27 cellular contexts compared by ENCODE assay signal in genomic region chr3:53116956-53117355, GRCh38.
"Had no signal": no experiment of that assay in that cellular context is flagged by ENCODE, and none has a peak within 500 bp of the region (broad histone marks: within the 10 kb centered on the region; RNA-seq: fewer than 3 reads in every experiment).

No MANE protein-coding gene starts in this region.

- H3K4me1 ChIP-seq: vagina had no signal

- ATAC-seq: naive thymus-derived CD8-positive, alpha-beta T cell; natural killer cell treated with Interleukin-12 subunit alpha and Interleukin-12 subunit beta and Interleukin-15 and Interleukin-18, amount 100 ng/mL, for 72 hours; psoas muscle; sciatic nerve; stimulated activated effector memory CD8-positive, alpha-beta T cell treated with anti-CD3 and anti-CD28 coated beads, Interleukin-12 subunit alpha, Interleukin-12 subunit beta, amount 100 ng/mL, for 72 hours; stimulated activated naive B cell treated with anti-CD40 and anti-IgM and Interleukin-4, amounts not matched to agents 10 μg/mL and 1 μg/mL and 100 μg/mL, for 72 hours had no signal

- H3K9me3 ChIP-seq: ovary, psoas muscle, stomach, thoracic aorta, thyroid gland, tibial nerve, upper lobe of left lung, vagina had no signal

- H3K4me3 ChIP-seq: ovary, psoas muscle, skin epidermis, stomach, thoracic aorta, thyroid gland, tibial nerve, upper lobe of left lung, vagina had no signal

- FAIRE-seq: urothelium cell line had no signal

- H3K36me3 ChIP-seq: ovary had no signal

- H3K27ac ChIP-seq: ovary, parathyroid adenoma, psoas muscle, skin epidermis, stomach, thoracic aorta, thyroid gland, tibial nerve, upper lobe of left lung, vagina had no signal

- DNase-seq: naive B cell; naive thymus-derived CD8-positive, alpha-beta T cell; nephron progenitor cell; occipital lobe; ovary; posterior cingulate gyrus; psoas muscle; right cardiac atrium; stimulated activated CD4-positive, alpha-beta T cell treated with anti-CD3 and anti-CD28 coated beads, Interleukin-15, amount 100 ng/mL, for 24 hours; stimulated activated CD4-positive, alpha-beta T cell treated with anti-CD3 and anti-CD28 coated beads, Interleukin-2, amount 100 ng/mL, for 24 hours; stimulated activated CD4-positive, alpha-beta T cell treated with anti-CD3 and anti-CD28 coated beads, Interleukin-2, amount 100 ng/mL, for 48 hours; stimulated activated CD4-positive, alpha-beta T cell treated with anti-CD3 and anti-CD28 coated beads, Interleukin-4, amount 100 ng/mL, for 24 hours; stimulated activated naive B cell treated with anti-CD40 and anti-IgM and Interleukin-4, amounts not matched to agents 10 μg/mL and 1 μg/mL and 100 μg/mL, for 72 hours; stimulated activated naive CD4-positive, alpha-beta T cell treated with Interleukin-2 at 50 U/mL for 16 hours; stomach; thyroid gland; trophoblast cell; upper lobe of left lung had no signal

- H3K9ac ChIP-seq: parathyroid adenoma had no signal

- H3K27me3 ChIP-seq: ovary, stomach, thyroid gland, tibial nerve, upper lobe of left lung, vagina had no signal

- H2AFZ ChIP-seq: parathyroid adenoma had no signal
